23 cellular contexts compared by ENCODE assay signal in genomic region chr2:120350125-120350524, GRCh38. TPM values are rescaled to one million over a fixed set of nuclear protein-coding genes. Genes with fewer than 3 reads are reported as not detected.
"Had no signal": no experiment of that assay in that cellular context is flagged by ENCODE, and none has a peak within 500 bp of the region (broad histone marks: within the 10 kb centered on the region; RNA-seq: fewer than 3 reads in every experiment).

No MANE protein-coding gene starts in this region.

- H3K9me3 Mint-ChIP-seq: effector memory CD8-positive, alpha-beta T cell; memory B cell; natural killer cell; stimulated activated effector memory CD8-positive, alpha-beta T cell treated with anti-CD3 and anti-CD28 coated beads, Interleukin-12 subunit alpha, Interleukin-12 subunit beta, amount 100 ng/mL, for 72 hours; type B pancreatic cell had no signal

- H3K4me3 Mint-ChIP-seq: effector memory CD8-positive, alpha-beta T cell; memory B cell; natural killer cell; stimulated activated effector memory CD8-positive, alpha-beta T cell treated with anti-CD3 and anti-CD28 coated beads, Interleukin-12 subunit alpha, Interleukin-12 subunit beta, amount 100 ng/mL, for 72 hours; type B pancreatic cell had no signal

- H3K36me3 Mint-ChIP-seq: memory B cell; natural killer cell; stimulated activated effector memory CD8-positive, alpha-beta T cell treated with anti-CD3 and anti-CD28 coated beads, Interleukin-12 subunit alpha, Interleukin-12 subunit beta, amount 100 ng/mL, for 72 hours; type B pancreatic cell had no signal

- H3K36me3 ChIP-seq: esophagus squamous epithelium, heart right ventricle, sigmoid colon had no signal

- H3K27ac ChIP-seq: esophagus squamous epithelium, heart right ventricle, prostate gland, sigmoid colon, stomach, tibial artery had no signal

- H3K9me3 ChIP-seq: esophagus squamous epithelium, heart right ventricle, prostate gland, sigmoid colon, stomach, tibial artery had no signal

- H3K27me3 ChIP-seq: tibial artery had no signal

- DNase-seq: cortex of kidney; effector memory CD8-positive, alpha-beta T cell; erythroblast; esophagus squamous epithelium; foreskin melanocyte; glutamatergic neuron; heart right ventricle; hippocampal formation; kidney glomerular epithelial cell; natural killer cell; right cardiac atrium; sigmoid colon; stimulated activated CD4-positive, alpha-beta T cell treated with anti-CD3 and anti-CD28 coated beads, Interleukin-2, amount 100 ng/mL, for 24 hours; stimulated activated CD4-positive, alpha-beta T cell treated with anti-CD3 and anti-CD28 coated beads, Interleukin-4, amount 100 ng/mL, for 24 hours; stimulated activated naive CD4-positive, alpha-beta T cell treated with Interleukin-2 at 50 U/mL for 16 hours; stomach; tibial artery had no signal

- H3K27ac Mint-ChIP-seq: effector memory CD8-positive, alpha-beta T cell; memory B cell; natural killer cell; stimulated activated effector memory CD8-positive, alpha-beta T cell treated with anti-CD3 and anti-CD28 coated beads, Interleukin-12 subunit alpha, Interleukin-12 subunit beta, amount 100 ng/mL, for 72 hours; type B pancreatic cell had no signal

- H3K4me3 ChIP-seq: esophagus squamous epithelium, heart right ventricle, lung, prostate gland, sigmoid colon, stomach, tibial artery had no signal

RNA-seq across cellular contexts. Expression of gene INHBB, which starts 4.2 kb away (rescaled TPM):
- polyA plus RNA-seq: neural cell had no signal
